Comparison of ENCODE assay signal across 14 cellular contexts in genomic region chr2:61255580-61256437, GRCh38.
DNase-seq lines count a peak whose midpoint lies in the region; ATAC-seq and TF ChIP-seq lines count a peak whose summit lies in the region.
"Had no signal": no experiment of that assay in that cellular context is flagged by ENCODE, and none has a peak within 500 bp of the region (broad histone marks: within the 10 kb centered on the region; RNA-seq: fewer than 3 reads in every experiment).

No MANE protein-coding gene starts in this region.

- TF ChIP-seq CTCF in hepatocyte (IDR thresholded peaks at IDR 0.05; ENCODE audit: poor library complexity), result no peak

- WGBS in hepatocyte (ENCODE audit: low lambda C conversion rate, missing lambda C conversion rate), result 95% methylated on average over 5 of the region's 5 CpGs

- H3K36me3 ChIP-seq in adipocyte (ENCODE audit: control insufficient read depth, insufficient read depth, low read length, severe bottlenecking) (peaks cover 70% of the 10 kb centered on the region), hepatocyte (replicated peaks; ENCODE audit: insufficient read depth, low read depth) (no peaks in the 10 kb centered on the region)

- H3K9me2 ChIP-seq in hepatocyte (replicated peaks; ENCODE audit: insufficient read depth), result no peaks in the 10 kb centered on the region

- no peak overlapping the region for H2AFZ ChIP-seq in hepatocyte

- DNase-seq in ACHN (peak; percentile 25), HCEC 1CT (peak; percentile 81), adipocyte (ENCODE audit: low read depth) (peak; percentile 74), glomerular visceral epithelial cell (ENCODE audit: extremely low spot score) (peak; percentile 11), pons (ENCODE audit: low spot score) (no peak), LoVo (ENCODE audit: low spot score) (no peak), hepatocyte (ENCODE audit: low spot score) (no peak)
- DNase-seq: CD8-positive, alpha-beta memory T cell; cerebellar nuclear complex; NCI-H82; stimulated activated CD4-positive, alpha-beta T cell treated with anti-CD3 and anti-CD28 coated beads, Interleukin-2, amount 100 ng/mL, for 24 hours; stimulated activated naive CD8-positive, alpha-beta T cell treated with anti-CD3 and anti-CD28 coated beads, Interleukin-15, amount 100 ng/mL, for 72 hours had no signal

- H3K4me2 ChIP-seq in hepatocyte, result no peak overlapping the region
- H3K4me2 ChIP-seq: KMS-11 had no signal

- H3K9ac ChIP-seq in adipocyte (ENCODE audit: low read length), result no peak overlapping the region
- H3K9ac ChIP-seq: KMS-11 had no signal

- H3K27me3 ChIP-seq in adipocyte (replicated peaks; ENCODE audit: control insufficient read depth, insufficient read depth, low read length) (no peaks in the 10 kb centered on the region), hepatocyte (no peaks in the 10 kb centered on the region)

- H3K79me2 ChIP-seq in hepatocyte, result no peaks in the 10 kb centered on the region

- in situ Hi-C loops in ACHN (cut with HindIII; ENCODE audit: low pct_ligation_motif_present, low pct_unique_long_range_greater_than_20kb, low sequenced_read_pairs), result no loop called here

- no peaks in the 10 kb centered on the region for H3K9me3 ChIP-seq in adipocyte (ENCODE audit: control insufficient read depth, low read length)
- H3K9me3 ChIP-seq in hepatocyte (ENCODE audit: low read depth), result no peaks in the 10 kb centered on the region

- no peak for ATAC-seq in HG02623 (IDR thresholded peaks at IDR 0.05; ENCODE audit: unreplicated experiment)
- ATAC-seq: stimulated activated naive CD8-positive, alpha-beta T cell treated with anti-CD3 and anti-CD28 coated beads, Interleukin-15, amount 100 ng/mL, for 72 hours had no signal

- no peak overlapping the region for H3K27ac ChIP-seq in hepatocyte
- H3K27ac ChIP-seq: KMS-11 had no signal

- peaks cover 18% of the 10 kb centered on the region for H3K4me1 ChIP-seq in adipocyte (ENCODE audit: control insufficient read depth, insufficient read depth, low read length)
- H3K4me1 ChIP-seq in hepatocyte (ENCODE audit: insufficient read depth), result no peaks in the 10 kb centered on the region

- H4K20me1 ChIP-seq in hepatocyte (ENCODE audit: insufficient read depth, poor library complexity, severe bottlenecking), result no peaks in the 10 kb centered on the region

- no peak overlapping the region for H3K4me3 ChIP-seq in adipocyte (ENCODE audit: low read length)
- no peak overlapping the region for H3K4me3 ChIP-seq in hepatocyte

Comparison
In these comparisons a context has a peak if more than half of its experiments do, and no peak if none do; other contexts are left out.
1. DNase-seq: peak in ACHN (single experiment), HCEC 1CT (single experiment), adipocyte (single experiment) and glomerular visceral epithelial cell (single experiment); none in pons (single experiment), LoVo (single experiment) and hepatocyte (single experiment).